17 cellular contexts compared by ENCODE assay signal in genomic region chr2:42877936-42878335, GRCh38.
DNase-seq lines count a peak whose midpoint lies in the region; ATAC-seq, FAIRE-seq and TF ChIP-seq lines count a peak whose summit lies in the region.
"Had no signal": no experiment of that assay in that cellular context is flagged by ENCODE, and none has a peak within 500 bp of the region (broad histone marks: within the 10 kb centered on the region; RNA-seq: fewer than 3 reads in every experiment).

No MANE protein-coding gene starts in this region.

- no peak overlapping the region for H3K4me3 ChIP-seq in HepG2 (replicated peaks in 1 of 3; ENCODE audit: insufficient read depth in 1 of 3, low read depth in 2 of 3, low read length in 3 of 3)
- no peak overlapping the region for H3K4me3 ChIP-seq in right lobe of liver
- H3K4me3 ChIP-seq in osteoblast (ENCODE audit: insufficient read depth, low read length) = no peak overlapping the region
- H3K4me3 ChIP-seq in vagina = no peak overlapping the region
- H3K4me3 ChIP-seq: BLaER1 treated with 17β-estradiol and CSF1 and Interleukin-3, amounts not matched to agents 10 nM and 100 nM; MG63 had no signal

- H3K27me3 ChIP-seq in HepG2 (ENCODE audit: control insufficient read depth in 1 of 2, insufficient read depth in 2 of 2, low read length in 2 of 2) (peaks cover 3 to 14% of the 10 kb centered on the region in 2 experiments; a peak in 2 of 5 replicates), right lobe of liver (no peaks in the 10 kb centered on the region), osteoblast (ENCODE audit: insufficient read depth, low read length) (no peaks in the 10 kb centered on the region), vagina (no peaks in the 10 kb centered on the region)
- H3K27me3 ChIP-seq: BLaER1 treated with 17β-estradiol and CSF1 and Interleukin-3, amounts not matched to agents 10 nM and 100 nM; MG63 had no signal

- peak overlapping the region; percentile 40 for H3K27ac Mint-ChIP-seq in activated CD8-positive, alpha-beta T cell treated with anti-CD3 and anti-CD28 coated beads for 36 hours
- no peak overlapping the region for H3K27ac Mint-ChIP-seq in activated CD8-positive, alpha-beta T cell treated with anti-CD3 and anti-CD28 coated beads, Interleukin-2, amount 10 ng/mL, durations not matched to agents 7 days and 5 days

- peaks cover 29% of the 10 kb centered on the region for H3K4me1 Mint-ChIP-seq in activated CD8-positive, alpha-beta T cell treated with anti-CD3 and anti-CD28 coated beads for 36 hours (ENCODE audit: low read depth)
- peaks cover 7% of the 10 kb centered on the region for H3K4me1 Mint-ChIP-seq in activated CD8-positive, alpha-beta T cell treated with anti-CD3 and anti-CD28 coated beads, Interleukin-2, amount 10 ng/mL, durations not matched to agents 7 days and 5 days (ENCODE audit: low read depth)

- no peaks in the 10 kb centered on the region for H3K79me2 ChIP-seq in HepG2 (ENCODE audit: insufficient read depth, low read length)
- no peaks in the 10 kb centered on the region for H3K79me2 ChIP-seq in osteoblast (ENCODE audit: insufficient read depth, low read length)

- H3K27me3 Mint-ChIP-seq in activated CD8-positive, alpha-beta T cell treated with anti-CD3 and anti-CD28 coated beads for 36 hours = no peaks in the 10 kb centered on the region
- no peaks in the 10 kb centered on the region for H3K27me3 Mint-ChIP-seq in activated CD8-positive, alpha-beta T cell treated with anti-CD3 and anti-CD28 coated beads, Interleukin-2, amount 10 ng/mL, durations not matched to agents 7 days and 5 days (ENCODE audit: low read depth)

- H3K9ac ChIP-seq in HepG2 (ENCODE audit: insufficient read depth, low read depth, low read length) = no peak overlapping the region
- H3K9ac ChIP-seq: BLaER1 treated with 17β-estradiol and CSF1 and Interleukin-3, amounts not matched to agents 10 nM and 100 nM had no signal

- POLR2A ChIA-PET in activated CD8-positive, alpha-beta T cell treated with anti-CD3 and anti-CD28 coated beads for 36 hours (lab: Charles Lee) = no interaction called here
- POLR2A ChIA-PET in activated CD8-positive, alpha-beta T cell treated with anti-CD3 and anti-CD28 coated beads, Interleukin-2, amount 10 ng/mL, durations not matched to agents 7 days and 5 days (lab: Charles Lee) = no interaction called here
- POLR2A ChIA-PET in HepG2 (lab: Yijun Ruan, JAX) = no interaction called here

- CTCF ChIA-PET in activated CD8-positive, alpha-beta T cell treated with anti-CD3 and anti-CD28 coated beads for 36 hours (lab: Charles Lee) = interaction anchor here (1.1 to 3.2 kb wide), 2 partner anchors 19 to 50 kb away, joined by 4 to 19 read pairs; no protein-coding TSS in a partner anchor
- CTCF ChIA-PET in activated CD8-positive, alpha-beta T cell treated with anti-CD3 and anti-CD28 coated beads, Interleukin-2, amount 10 ng/mL, durations not matched to agents 7 days and 5 days (lab: Charles Lee) = no interaction called here
- CTCF ChIA-PET in HepG2 (lab: Yijun Ruan, JAX; ENCODE audit: low intra/inter-chr PET ratio, low total read pairs) = no interaction called here

- TF ChIP-seq EP300 in HepG2 (IDR thresholded peaks at IDR 0.05; ENCODE audit: low read depth in 2 of 2, low read length in 2 of 2) = no peak
- no peak for TF ChIP-seq EP300 in HepG2 (CRISPR knock-in tag; IDR thresholded peaks at IDR 0.05; ENCODE audit: borderline replicate concordance)

- in situ Hi-C loops in HepG2 (cut with HindIII; ENCODE audit: extremely low pct_ligation_motif_present, low pct_unique_long_range_greater_than_20kb) = no loop called here

- H3K9me3 ChIP-seq in HepG2 (ENCODE audit: low read length) (no peaks in the 10 kb centered on the region), right lobe of liver (no peaks in the 10 kb centered on the region), osteoblast (ENCODE audit: low read depth, low read length) (no peaks in the 10 kb centered on the region), vagina (no peaks in the 10 kb centered on the region)
- H3K9me3 ChIP-seq: BLaER1 treated with 17β-estradiol and CSF1 and Interleukin-3, amounts not matched to agents 10 nM and 100 nM; MG63 had no signal

- WGBS in HepG2 (ENCODE audit: low lambda C conversion rate) = 0% methylated on average over 1 of the region's 1 CpG
- 50% methylated on average over 1 of the region's 1 CpG for WGBS in right lobe of liver (ENCODE audit: insufficient coverage, low coverage, low lambda C conversion rate, missing lambda C conversion rate)

- no peak overlapping the region for H3K4me3 Mint-ChIP-seq in activated CD8-positive, alpha-beta T cell treated with anti-CD3 and anti-CD28 coated beads for 36 hours
- no peak overlapping the region for H3K4me3 Mint-ChIP-seq in activated CD8-positive, alpha-beta T cell treated with anti-CD3 and anti-CD28 coated beads, Interleukin-2, amount 10 ng/mL, durations not matched to agents 7 days and 5 days

- intact Hi-C loops in activated CD8-positive, alpha-beta T cell treated with anti-CD3 and anti-CD28 coated beads for 36 hours (cut with micrococcal nuclease) = no loop called here
- intact Hi-C loops in HepG2 (cut with micrococcal nuclease; ENCODE audit: unreplicated experiment) = no loop called here
- intact Hi-C loops in right lobe of liver (cut with DNase I) = no loop called here
- intact Hi-C loops in vagina (cut with DNase I) = no loop called here

- no peak overlapping the region for H2AFZ ChIP-seq in HepG2 (ENCODE audit: low read length)
- H2AFZ ChIP-seq in osteoblast (ENCODE audit: low read length) = no peak overlapping the region

- no peaks in the 10 kb centered on the region for H3K36me3 ChIP-seq in HepG2 (replicated peaks in 1 of 2; ENCODE audit: control insufficient read depth in 1 of 2, insufficient read depth in 2 of 2, low read length in 2 of 2)
- H3K36me3 ChIP-seq in right lobe of liver = no peaks in the 10 kb centered on the region
- no peaks in the 10 kb centered on the region for H3K36me3 ChIP-seq in osteoblast (ENCODE audit: insufficient read depth, low read length)
- no peaks in the 10 kb centered on the region for H3K36me3 ChIP-seq in vagina
- H3K36me3 ChIP-seq: BLaER1 treated with 17β-estradiol and CSF1 and Interleukin-3, amounts not matched to agents 10 nM and 100 nM; MG63 had no signal

- TF ChIP-seq POLR2A in HepG2 (IDR thresholded peaks at IDR 0.05; ENCODE audit: insufficient read depth in 1 of 2, low read depth in 2 of 2, low read length in 2 of 2) (no peak), right lobe of liver (IDR thresholded peaks at IDR 0.05) (no peak), vagina (IDR thresholded peaks at IDR 0.05) (no peak)

- no peak for ATAC-seq in activated CD8-positive, alpha-beta T cell treated with anti-CD3 and anti-CD28 coated beads for 36 hours
- no peak for ATAC-seq in activated CD8-positive, alpha-beta T cell treated with anti-CD3 and anti-CD28 coated beads, Interleukin-2, amount 10 ng/mL, durations not matched to agents 7 days and 5 days
- ATAC-seq in HepG2 (no peak), right lobe of liver (no peak)

- no peak for TF ChIP-seq CTCF in activated CD8-positive, alpha-beta T cell treated with anti-CD3 and anti-CD28 coated beads for 36 hours (IDR thresholded peaks at IDR 0.05)
- TF ChIP-seq CTCF in HepG2 (CRISPR knock-in tag; IDR thresholded peaks at IDR 0.05) = no peak
- no peak for TF ChIP-seq CTCF in right lobe of liver (IDR thresholded peaks at IDR 0.05)
- no peak for TF ChIP-seq CTCF in osteoblast (IDR thresholded peaks at IDR 0.05; ENCODE audit: extremely low read depth, low read depth, low read length)
- TF ChIP-seq CTCF in vagina (IDR thresholded peaks at IDR 0.05) = no peak

- no TSS peak for BruUV-seq in HepG2 (replicated peaks; lab: Mats Ljungman, UMichigan)

- FAIRE-seq in HepG2 (lab: Jason Lieb, UNC) = no peak
- FAIRE-seq: H54 had no signal

- H3K4me1 ChIP-seq in HepG2 (ENCODE audit: insufficient read depth, low read length) = peaks cover 39% of the 10 kb centered on the region
- no peaks in the 10 kb centered on the region for H3K4me1 ChIP-seq in right lobe of liver
- H3K4me1 ChIP-seq in osteoblast (ENCODE audit: insufficient read depth, low read length) = peaks cover 6% of the 10 kb centered on the region
- H3K4me1 ChIP-seq in vagina = peaks cover 85% of the 10 kb centered on the region

- DNase-seq in activated CD8-positive, alpha-beta T cell treated with anti-CD3 and anti-CD28 coated beads for 36 hours = no peak
- no peak for DNase-seq in activated CD8-positive, alpha-beta T cell treated with anti-CD3 and anti-CD28 coated beads, Interleukin-2, amount 10 ng/mL, durations not matched to agents 7 days and 5 days
- DNase-seq in HepG2 (ENCODE audit: low spot score) = no peak
- no peak for DNase-seq in right lobe of liver
- DNase-seq in osteoblast (ENCODE audit: insufficient read length, low spot score, missing footprints) = peak; percentile 75
- peak; percentile 62 to 64 for DNase-seq in vagina (ENCODE audit: extremely low spot score in 2 of 2)
- no peak for DNase-seq in RKO (ENCODE audit: low spot score)
- DNase-seq in NCI-H2171 treated with DMSO at 0.1 percent for 48 hours (lab: John Stamatoyannopoulos, UW) = no peak
- DNase-seq: MG63; NCI-H1092 treated with DMSO at 0.1 percent for 48 hours; NCI-H1694; NCI-H2107; NCI-H69; NK-92 treated with Interleukin-12 subunit alpha and Interleukin-12 subunit beta, amount 100 ng/mL, for 24 hours had no signal

- H3K4me2 ChIP-seq in HepG2 (ENCODE audit: low read depth, low read length) (no peak overlapping the region), osteoblast (ENCODE audit: insufficient read depth, low read length) (no peak overlapping the region)

- H4K20me1 ChIP-seq in HepG2 (ENCODE audit: insufficient read depth, low read length) (no peaks in the 10 kb centered on the region), osteoblast (ENCODE audit: insufficient read depth, low read length) (no peaks in the 10 kb centered on the region)
- H4K20me1 ChIP-seq: BLaER1 treated with 17β-estradiol and CSF1 and Interleukin-3, amounts not matched to agents 10 nM and 100 nM had no signal

- H3K27ac ChIP-seq in HepG2 (ENCODE audit: extremely low read length, insufficient read depth, low read length) (no peak overlapping the region), right lobe of liver (no peak overlapping the region), osteoblast (ENCODE audit: low read depth, low read length) (no peak overlapping the region), vagina (peak overlapping the region; percentile 85)
- H3K27ac ChIP-seq: 22Rv1; BLaER1 treated with 17β-estradiol and CSF1 and Interleukin-3, amounts not matched to agents 10 nM and 100 nM had no signal

- H3K36me3 Mint-ChIP-seq in activated CD8-positive, alpha-beta T cell treated with anti-CD3 and anti-CD28 coated beads for 36 hours (ENCODE audit: low read depth) = no peaks in the 10 kb centered on the region
- no peaks in the 10 kb centered on the region for H3K36me3 Mint-ChIP-seq in activated CD8-positive, alpha-beta T cell treated with anti-CD3 and anti-CD28 coated beads, Interleukin-2, amount 10 ng/mL, durations not matched to agents 7 days and 5 days (ENCODE audit: low read depth)

- TF ChIP-seq RAD21 in HepG2 (CRISPR knock-in tag; IDR thresholded peaks at IDR 0.05) = no peak

- no peaks in the 10 kb centered on the region for H3K9me3 Mint-ChIP-seq in activated CD8-positive, alpha-beta T cell treated with anti-CD3 and anti-CD28 coated beads for 36 hours
- H3K9me3 Mint-ChIP-seq in activated CD8-positive, alpha-beta T cell treated with anti-CD3 and anti-CD28 coated beads, Interleukin-2, amount 10 ng/mL, durations not matched to agents 7 days and 5 days (ENCODE audit: insufficient read depth) = no peaks in the 10 kb centered on the region

TF ChIP-seq in HepG2, 621 proteins besides CTCF, POLR2A, EP300 and RAD21 (continues in another document):
- TF ChIP-seq ZNF629 (CRISPR knock-in tag; conservative IDR thresholded peaks at IDR 0.05) = peak; percentile 68

Comparison
In these comparisons a context has a peak if more than half of its experiments do, and no peak if none do; other contexts are left out.
1. DNase-seq: peak in osteoblast (single experiment) and vagina (2 of 2); none in activated CD8-positive, alpha-beta T cell treated with anti-CD3 and anti-CD28 coated beads for 36 hours (single experiment), activated CD8-positive, alpha-beta T cell treated with anti-CD3 and anti-CD28 coated beads, Interleukin-2, amount 10 ng/mL, durations not matched to agents 7 days and 5 days (single experiment), HepG2 (single experiment), right lobe of liver (0 of 3), RKO (single experiment) and NCI-H2171 treated with DMSO at 0.1 percent for 48 hours (single experiment).